In the genomic region with DNA sequence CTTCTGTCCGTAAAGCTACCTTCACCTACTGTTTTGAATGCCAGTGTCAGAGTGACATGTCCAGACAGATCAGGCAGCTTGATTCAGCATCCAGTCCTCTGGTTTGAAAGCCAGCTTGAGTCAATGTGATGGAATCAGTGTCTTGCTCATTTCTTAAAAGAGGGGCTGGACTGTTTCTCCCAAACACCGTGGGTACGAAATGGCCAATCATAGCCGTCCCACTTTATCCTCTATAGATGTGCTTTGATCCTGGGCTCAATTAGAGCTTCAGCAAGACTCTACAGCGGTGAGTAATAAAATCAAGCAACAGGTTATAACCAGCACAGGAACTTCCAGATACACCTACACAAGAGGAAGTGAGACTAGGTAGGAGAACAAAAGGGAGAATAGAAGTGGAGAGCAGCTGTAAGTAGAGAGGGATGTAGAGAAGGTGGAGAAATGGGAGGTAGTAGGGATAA, we compare ENCODE assay signal across 11 cellular contexts. TPM values are rescaled to one million over a fixed set of nuclear protein-coding genes. Genes with fewer than 3 reads are reported as not detected.
DNase-seq lines count a peak whose midpoint lies in the region; ATAC-seq lines count a peak whose summit lies in the region.
"Had no signal": no experiment of that assay in that cellular context is flagged by ENCODE, and none has a peak within 500 bp of the region (broad histone marks: within the 10 kb centered on the region; RNA-seq: fewer than 3 reads in every experiment).

No MANE protein-coding gene starts in this region.

- no peaks in the 10 kb centered on the region for H3K79me1 ChIP-seq in neuronal stem cell (ENCODE audit: low read depth, low read length)

- no peak overlapping the region for H2BK120ac ChIP-seq in neuronal stem cell (ENCODE audit: low read depth, low read length)

- DNase-seq in neuronal stem cell (ENCODE audit: low spot score) (peak; percentile 1), medulla oblongata (ENCODE audit: extremely low spot score) (no peak), NAMALWA (ENCODE audit: low spot score) (no peak), T-helper 1 cell (no peak)
- DNase-seq: GOT3, psoas muscle, T-helper 2 cell had no signal

- H2AFZ ChIP-seq in neuronal stem cell (ENCODE audit: low read length) = peak overlapping the region; percentile 69

- no peaks in the 10 kb centered on the region for H3K36me3 ChIP-seq in neuronal stem cell (replicated peaks in 1 of 2; ENCODE audit: control insufficient read depth in 2 of 2, insufficient read depth in 2 of 2, low read length in 2 of 2)
- H3K36me3 ChIP-seq: cardiac muscle cell had no signal

- ATAC-seq in GM18909 (IDR thresholded peaks at IDR 0.05; ENCODE audit: poor library complexity, unreplicated experiment) (peak; percentile 85), GM21825 (IDR thresholded peaks at IDR 0.05; ENCODE audit: unreplicated experiment) (peak; percentile 84), HG03354 (IDR thresholded peaks at IDR 0.05; ENCODE audit: poor library complexity, severe bottlenecking, unreplicated experiment) (peak; percentile 85)
- ATAC-seq: psoas muscle had no signal

- H3K4me3 ChIP-seq in neuronal stem cell (ENCODE audit: low read length in 2 of 2) = no peak overlapping the region
- H3K4me3 ChIP-seq: cardiac muscle cell, psoas muscle had no signal

- H3K18ac ChIP-seq in neuronal stem cell (ENCODE audit: low read length) = no peak overlapping the region

- no peak overlapping the region for H3K4me2 ChIP-seq in neuronal stem cell (ENCODE audit: insufficient read depth, low read length, poor library complexity, severe bottlenecking)

- no peak overlapping the region for H4K8ac ChIP-seq in neuronal stem cell (ENCODE audit: low read depth, low read length)

- no peak overlapping the region for H3K9ac ChIP-seq in neuronal stem cell (ENCODE audit: low read depth, low read length, poor library complexity)

- peaks cover 4% of the 10 kb centered on the region in 2 donors for H3K4me1 ChIP-seq in neuronal stem cell (ENCODE audit: control insufficient read depth in 2 of 2, insufficient read depth in 1 of 2, low read depth in 1 of 2, low read length in 2 of 2)
- H3K4me1 ChIP-seq: psoas muscle had no signal

- no peak overlapping the region for H3K4ac ChIP-seq in neuronal stem cell (ENCODE audit: low read length)

- no CpG with 5 or more reads among the region's 5 CpGs for whole genome bisulfite sequencing in neuronal stem cell (ENCODE audit: extremely low coverage in 2 of 2, insufficient read length in 2 of 2, insufficient replicate concordance in 1 of 2), 2 donors

- no peak overlapping the region for H3K23ac ChIP-seq in neuronal stem cell (ENCODE audit: low read depth, low read length, poor library complexity)

- no peak overlapping the region for H2BK5ac ChIP-seq in neuronal stem cell (ENCODE audit: low read length)

- no peaks in the 10 kb centered on the region for H3K27me3 ChIP-seq in neuronal stem cell (ENCODE audit: control insufficient read depth in 3 of 3, insufficient read depth in 3 of 3, low read depth in 1 of 3, low read length in 3 of 3)
- H3K27me3 ChIP-seq: cardiac muscle cell had no signal

- no peak overlapping the region for H2BK15ac ChIP-seq in neuronal stem cell (ENCODE audit: low read length)

- no peak overlapping the region for H3K27ac ChIP-seq in neuronal stem cell (replicated peaks; ENCODE audit: low read length)
- H3K27ac ChIP-seq: cardiac muscle cell, psoas muscle had no signal

- no peaks in the 10 kb centered on the region for H3K9me3 ChIP-seq in neuronal stem cell (replicated peaks in 1 of 2; ENCODE audit: control insufficient read depth in 2 of 2, insufficient read depth in 1 of 2, low read depth in 1 of 2, low read length in 2 of 2)
- H3K9me3 ChIP-seq: psoas muscle had no signal

- H2AK5ac ChIP-seq in neuronal stem cell (ENCODE audit: low read depth, low read length) = no peak overlapping the region

- no peak overlapping the region for H4K91ac ChIP-seq in neuronal stem cell (ENCODE audit: low read depth, low read length, poor library complexity)

- H3K14ac ChIP-seq in neuronal stem cell (ENCODE audit: low read length) = no peak overlapping the region

- H2BK12ac ChIP-seq in neuronal stem cell (ENCODE audit: low read length) = no peak overlapping the region

RNA-seq across cellular contexts. Expression of a gene that starts 17.0 kb away (rescaled TPM):
- polyA plus RNA-seq in neuronal stem cell (2013, experiment 1 of 2) = not detected
- not detected for polyA plus RNA-seq in neuronal stem cell (2013, experiment 2 of 2)
- polyA plus RNA-seq: cardiac muscle cell, psoas muscle had no signal

RNA-seq across cellular contexts. Expression of a gene that starts 51.5 kb away (rescaled TPM):
- polyA plus RNA-seq in neuronal stem cell (2013, experiment 1 of 2) = not detected
- not detected for polyA plus RNA-seq in neuronal stem cell (2013, experiment 2 of 2)
- polyA plus RNA-seq: cardiac muscle cell, psoas muscle had no signal

RNA-seq across cellular contexts. Expression of a gene that starts 55.5 kb away (rescaled TPM):
- polyA plus RNA-seq in neuronal stem cell (2013, experiment 1 of 2) = not detected
- not detected for polyA plus RNA-seq in neuronal stem cell (2013, experiment 2 of 2)
- polyA plus RNA-seq: cardiac muscle cell, psoas muscle had no signal
